Comparison of ENCODE assay signal across 12 cellular contexts in the genomic region with DNA sequence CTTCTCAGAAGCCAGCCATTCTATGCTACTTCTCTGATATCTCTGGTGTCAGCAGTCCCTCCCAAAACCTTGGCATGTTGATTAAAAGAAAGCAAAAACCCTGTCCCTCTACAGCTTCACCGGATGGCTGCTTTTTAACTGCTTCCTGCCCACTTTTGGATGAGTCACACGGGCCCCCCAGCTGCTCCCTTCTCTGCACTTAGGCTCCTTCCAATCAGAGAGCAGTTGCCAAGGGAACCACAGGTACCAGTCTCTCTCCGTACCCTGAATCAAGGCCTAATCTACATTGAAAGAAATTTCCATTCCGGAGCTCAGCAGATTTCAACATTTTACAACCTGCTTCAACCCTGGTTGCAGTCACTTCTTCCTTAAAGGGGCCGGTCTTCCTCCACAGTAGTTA.
DNase-seq lines count a peak whose midpoint lies in the region; ATAC-seq and TF ChIP-seq lines count a peak whose summit lies in the region.
"Had no signal": no experiment of that assay in that cellular context is flagged by ENCODE, and none has a peak within 500 bp of the region (broad histone marks: within the 10 kb centered on the region; RNA-seq: fewer than 3 reads in every experiment).

No MANE protein-coding gene starts in this region.

- H3K27me3 ChIP-seq in BLaER1 treated with 17β-estradiol and CSF1 and Interleukin-3, amounts not matched to agents 10 nM and 100 nM = no peaks in the 10 kb centered on the region
- H3K27me3 ChIP-seq in RWPE2 (ENCODE audit: insufficient read depth, poor library complexity, severe bottlenecking) (no peaks in the 10 kb centered on the region), gastrocnemius medialis (peaks cover 0 to 2% (median 0%) of the 10 kb centered on the region in 3 donors), left ventricle myocardium inferior (ENCODE audit: low read depth) (peaks cover 53% of the 10 kb centered on the region)

- no peaks in the 10 kb centered on the region for H4K20me1 ChIP-seq in BLaER1 treated with 17β-estradiol and CSF1 and Interleukin-3, amounts not matched to agents 10 nM and 100 nM

- ATAC-seq in RWPE2 (ENCODE audit: low read depth) = peak; percentile 31; the same call in 1 of the 3 replicates
- no peak for ATAC-seq in gastrocnemius medialis
- ATAC-seq: stimulated activated effector memory CD8-positive, alpha-beta T cell treated with anti-CD3 and anti-CD28 coated beads, Interleukin-12 subunit alpha, Interleukin-12 subunit beta, amount 100 ng/mL, for 72 hours had no signal

- H3K4me3 ChIP-seq in BLaER1 treated with 17β-estradiol and CSF1 and Interleukin-3, amounts not matched to agents 10 nM and 100 nM = no peak overlapping the region
- H3K4me3 ChIP-seq in RWPE2 (ENCODE audit: severe bottlenecking) (no peak overlapping the region), gastrocnemius medialis (no peak overlapping the region), left ventricle myocardium inferior (no peak overlapping the region)
- H3K4me3 ChIP-seq: lung had no signal

- no peak overlapping the region for H3K9ac ChIP-seq in BLaER1 treated with 17β-estradiol and CSF1 and Interleukin-3, amounts not matched to agents 10 nM and 100 nM

- in situ Hi-C loops in G401 (cut with HindIII; ENCODE audit: low sequenced_read_pairs) (no loop called here), gastrocnemius medialis (cut with MboI; ENCODE audit: low sequenced_read_pairs in 4 of 4) (no loop called here)

- H3K36me3 ChIP-seq in BLaER1 treated with 17β-estradiol and CSF1 and Interleukin-3, amounts not matched to agents 10 nM and 100 nM = no peaks in the 10 kb centered on the region
- no peaks in the 10 kb centered on the region for H3K36me3 ChIP-seq in RWPE2 (ENCODE audit: low read depth)
- H3K36me3 ChIP-seq in gastrocnemius medialis = no peaks in the 10 kb centered on the region
- H3K36me3 ChIP-seq in left ventricle myocardium inferior = no peaks in the 10 kb centered on the region

- H3K27ac ChIP-seq in BLaER1 treated with 17β-estradiol and CSF1 and Interleukin-3, amounts not matched to agents 10 nM and 100 nM = peak overlapping the region in 1 of 11 experiments; percentile 1; a peak in 1 of 22 replicates
- H3K27ac ChIP-seq in RWPE2 (ENCODE audit: poor library complexity, severe bottlenecking) = no peak overlapping the region
- no peak overlapping the region for H3K27ac ChIP-seq in gastrocnemius medialis
- no peak overlapping the region for H3K27ac ChIP-seq in left ventricle myocardium inferior (replicated peaks)

- intact Hi-C loops in gastrocnemius medialis (cut with DNase I; ENCODE audit: low total_unique reads) = no loop called here
- intact Hi-C loops in left ventricle myocardium inferior (cut with micrococcal nuclease) = no loop called here

- peaks cover 14 to 26% (median 17%) of the 10 kb centered on the region in 10 experiments for H3K4me1 ChIP-seq in BLaER1 treated with 17β-estradiol and CSF1 and Interleukin-3, amounts not matched to agents 10 nM and 100 nM
- H3K4me1 ChIP-seq in RWPE2 (ENCODE audit: insufficient read depth, poor library complexity, severe bottlenecking) (no peaks in the 10 kb centered on the region), gastrocnemius medialis (peaks cover 0 to 5% of the 10 kb centered on the region in 2 donors), left ventricle myocardium inferior (no peaks in the 10 kb centered on the region)

- H3K4me2 ChIP-seq in BLaER1 treated with 17β-estradiol and CSF1 and Interleukin-3, amounts not matched to agents 10 nM and 100 nM = peak overlapping the region; percentile 40 to 80 (median 58)

- DNase-seq in G401 (ENCODE audit: low spot score) (peak; percentile 1), RWPE2 (ENCODE audit: low spot score) (no peak), kidney glomerular epithelial cell (lab: John Stamatoyannopoulos, UW) (peak; percentile 2), NCI-H146 treated with DMSO at 0.1 percent for 48 hours (lab: John Stamatoyannopoulos, UW; ENCODE audit: unreplicated experiment) (no peak), AG08396 (ENCODE audit: low spot score) (no peak), gastrocnemius medialis (no peak), left ventricle myocardium inferior (no peak)
- DNase-seq: erythroblast, NCI-H226 had no signal

- TF ChIP-seq POLR2A in gastrocnemius medialis (IDR thresholded peaks at IDR 0.05) = no peak

- TF ChIP-seq CTCF in RWPE2 (IDR thresholded peaks at IDR 0.05; ENCODE audit: poor library complexity, severe bottlenecking) = no peak
- TF ChIP-seq CTCF in gastrocnemius medialis (IDR thresholded peaks at IDR 0.05 in 4 of 5, conservative IDR thresholded peaks at IDR 0.05 in 1 of 5) = no peak
- no peak for TF ChIP-seq CTCF in left ventricle myocardium inferior (IDR thresholded peaks at IDR 0.05; ENCODE audit: borderline replicate concordance)

- H3K9me3 ChIP-seq in BLaER1 treated with 17β-estradiol and CSF1 and Interleukin-3, amounts not matched to agents 10 nM and 100 nM (replicated peaks in 1 of 11) = peaks cover 21 to 38% (median 27%) of the 10 kb centered on the region in 11 experiments
- H3K9me3 ChIP-seq in RWPE2 (ENCODE audit: severe bottlenecking) (peaks cover 2% of the 10 kb centered on the region), gastrocnemius medialis (no peaks in the 10 kb centered on the region), left ventricle myocardium inferior (replicated peaks) (no peaks in the 10 kb centered on the region)

Comparison
In these comparisons a context has a peak if more than half of its experiments do, and no peak if none do; other contexts are left out.
1. DNase-seq: peak in G401 (single experiment) and kidney glomerular epithelial cell (single experiment); none in RWPE2 (single experiment), NCI-H146 treated with DMSO at 0.1 percent for 48 hours (single experiment), AG08396 (single experiment), gastrocnemius medialis (0 of 2) and left ventricle myocardium inferior (single experiment).